Comparison of ENCODE assay signal across 8 cellular contexts in genomic region chr5:103562453-103563157, GRCh38. TPM values are rescaled to one million over a fixed set of nuclear protein-coding genes. Genes with fewer than 3 reads are reported as not detected.
DNase-seq lines count a peak whose midpoint lies in the region; ATAC-seq and TF ChIP-seq lines count a peak whose summit lies in the region.

Gene NUDT12, minus strand, starts transcription at chr5:103562789. Its CDS starts 2,541 bp downstream, at chr5:103560248.

- H3K27ac ChIP-seq in naive thymus-derived CD4-positive, alpha-beta T cell (ENCODE audit: low read depth, low read length) = peak within 1 kb of the TSS; percentile 65
- H3K27ac ChIP-seq in stomach = peak within 1 kb of the TSS; percentile 87 to 96 (median 91)

- TF ChIP-seq POLR2A in stomach (IDR thresholded peaks at IDR 0.05) = peak in 1 of 4 donors; percentile 35

- H3K36me3 ChIP-seq in naive thymus-derived CD4-positive, alpha-beta T cell (ENCODE audit: control insufficient read depth in 2 of 3, insufficient read depth in 3 of 3, low read length in 3 of 3) = no peaks in the 10 kb centered on the region
- peaks cover 0 to 13% (median 5%) of the 10 kb centered on the region in 4 donors for H3K36me3 ChIP-seq in stomach

- no peaks in the 10 kb centered on the region for H3K27me3 ChIP-seq in naive thymus-derived CD4-positive, alpha-beta T cell (ENCODE audit: control insufficient read depth in 2 of 2, insufficient read depth in 2 of 2, low read length in 2 of 2)
- no peaks in the 10 kb centered on the region for H3K27me3 ChIP-seq in stomach

- no peak for TF ChIP-seq CTCF in fibroblast of pulmonary artery (IDR thresholded peaks at IDR 0.05; ENCODE audit: low read length, missing control alignments)
- no peak for TF ChIP-seq CTCF in stomach (IDR thresholded peaks at IDR 0.05)

- H3K4me1 ChIP-seq in naive thymus-derived CD4-positive, alpha-beta T cell (ENCODE audit: control insufficient read depth in 2 of 2, insufficient read depth in 2 of 2, low read length in 2 of 2) = no peaks in the 10 kb centered on the region
- H3K4me1 ChIP-seq in stomach = peaks cover 0 to 14% (median 5%) of the 10 kb centered on the region in 4 donors

- DNase-seq in COR-L47 (lab: John Stamatoyannopoulos, UW) = peak; percentile 83
- peak; percentile 50 for DNase-seq in HS-27A (ENCODE audit: low read depth)
- DNase-seq in OCI-M1 (lab: John Stamatoyannopoulos, UW) = peak; percentile 81
- peak; percentile 24 for DNase-seq in activated T-helper 2 cell treated with anti-CD3 and anti-CD28 coated beads, Interferon-gamma antibody, Interleukin-2, Interleukin-4, amounts not matched to agents 10 μg/mL and 5 μg/mL and 100 μg/mL, durations not matched to agents 14 hours and 24 hours and 36 hours (ENCODE audit: low spot score)
- DNase-seq in fibroblast of pulmonary artery (ENCODE audit: low read depth) = peak; percentile 80
- DNase-seq in naive thymus-derived CD4-positive, alpha-beta T cell = peak; percentile 8 to 57 (median 34)
- DNase-seq in stomach = peak; percentile 60

- CTCF ChIA-PET in naive thymus-derived CD4-positive, alpha-beta T cell (lab: Charles Lee) = no interaction called here

- intact Hi-C loops in activated T-helper 2 cell treated with anti-CD3 and anti-CD28 coated beads, Interferon-gamma antibody, Interleukin-2, Interleukin-4, amounts not matched to agents 10 μg/mL and 5 μg/mL and 100 μg/mL, durations not matched to agents 14 hours and 24 hours and 36 hours (cut with micrococcal nuclease) = no loop called here
- intact Hi-C loops in naive thymus-derived CD4-positive, alpha-beta T cell (cut with micrococcal nuclease) = loop anchor here in 1 of 2 donors (1.0 kb wide), 2 partner anchors 304 to 442 kb away; partner anchors contain the start of genes GIN1, MACIR and PPIP5K2
- intact Hi-C loops in stomach (cut with DNase I; ENCODE audit: low total_unique reads) = no loop called here

- POLR2A ChIA-PET in naive thymus-derived CD4-positive, alpha-beta T cell (lab: Charles Lee) = interaction anchor here (0.6 to 2.2 kb wide), 3 partner anchors 275 to 443 kb away, joined by 4 to 5 read pairs (median 4); partner anchors contain the start of genes GIN1, MACIR and PPIP5K2

- no peaks in the 10 kb centered on the region for H3K36me3 Mint-ChIP-seq in activated T-helper 2 cell treated with anti-CD3 and anti-CD28 coated beads, Interferon-gamma antibody, Interleukin-2, Interleukin-4, amounts not matched to agents 10 μg/mL and 5 μg/mL and 100 μg/mL, durations not matched to agents 14 hours and 24 hours and 36 hours (ENCODE audit: low read depth)
- H3K36me3 Mint-ChIP-seq in naive thymus-derived CD4-positive, alpha-beta T cell = no peaks in the 10 kb centered on the region

- H3K4me3 Mint-ChIP-seq in activated T-helper 2 cell treated with anti-CD3 and anti-CD28 coated beads, Interferon-gamma antibody, Interleukin-2, Interleukin-4, amounts not matched to agents 10 μg/mL and 5 μg/mL and 100 μg/mL, durations not matched to agents 14 hours and 24 hours and 36 hours (ENCODE audit: low read depth) = peak within 1 kb of the TSS; percentile 84
- peak within 1 kb of the TSS; percentile 88 to 98 (median 92) for H3K4me3 Mint-ChIP-seq in naive thymus-derived CD4-positive, alpha-beta T cell

- H3K9me3 ChIP-seq in naive thymus-derived CD4-positive, alpha-beta T cell (ENCODE audit: control insufficient read depth in 2 of 3, low read length in 3 of 3) = no peaks in the 10 kb centered on the region
- no peaks in the 10 kb centered on the region for H3K9me3 ChIP-seq in stomach

- H3K27me3 Mint-ChIP-seq in activated T-helper 2 cell treated with anti-CD3 and anti-CD28 coated beads, Interferon-gamma antibody, Interleukin-2, Interleukin-4, amounts not matched to agents 10 μg/mL and 5 μg/mL and 100 μg/mL, durations not matched to agents 14 hours and 24 hours and 36 hours (ENCODE audit: low read depth) = peaks cover 2% of the 10 kb centered on the region
- peaks cover 0 to 5% (median 4%) of the 10 kb centered on the region in 5 donors for H3K27me3 Mint-ChIP-seq in naive thymus-derived CD4-positive, alpha-beta T cell

- H3K27ac Mint-ChIP-seq in activated T-helper 2 cell treated with anti-CD3 and anti-CD28 coated beads, Interferon-gamma antibody, Interleukin-2, Interleukin-4, amounts not matched to agents 10 μg/mL and 5 μg/mL and 100 μg/mL, durations not matched to agents 14 hours and 24 hours and 36 hours = peak within 1 kb of the TSS; percentile 45
- peak within 1 kb of the TSS in 8 of 9 donors; percentile 72 to 93 (median 86) for H3K27ac Mint-ChIP-seq in naive thymus-derived CD4-positive, alpha-beta T cell

- ATAC-seq in GM19468 (IDR thresholded peaks at IDR 0.05; ENCODE audit: extremely low read depth, unreplicated experiment) = peak; percentile 94
- ATAC-seq in naive thymus-derived CD4-positive, alpha-beta T cell = peak; percentile 78

- H3K4me3 ChIP-seq in fibroblast of pulmonary artery (replicated peaks; ENCODE audit: low read depth, low read length) (peak within 1 kb of the TSS; percentile 85), stomach (peak within 1 kb of the TSS; percentile 57 to 77 (median 63))
- H3K4me3 ChIP-seq in naive thymus-derived CD4-positive, alpha-beta T cell (ENCODE audit: low read length) = peak within 1 kb of the TSS; percentile 66

- WGBS in stomach, 5 donors = 2 to 11% (median 3%) methylated on average over 26 to 37 of the region's 37 CpGs

- H3K9me3 Mint-ChIP-seq in activated T-helper 2 cell treated with anti-CD3 and anti-CD28 coated beads, Interferon-gamma antibody, Interleukin-2, Interleukin-4, amounts not matched to agents 10 μg/mL and 5 μg/mL and 100 μg/mL, durations not matched to agents 14 hours and 24 hours and 36 hours = no peaks in the 10 kb centered on the region
- no peaks in the 10 kb centered on the region for H3K9me3 Mint-ChIP-seq in naive thymus-derived CD4-positive, alpha-beta T cell

- TF ChIP-seq EP300 in stomach (IDR thresholded peaks at IDR 0.05) = no peak

- peaks cover 12% of the 10 kb centered on the region for H3K4me1 Mint-ChIP-seq in activated T-helper 2 cell treated with anti-CD3 and anti-CD28 coated beads, Interferon-gamma antibody, Interleukin-2, Interleukin-4, amounts not matched to agents 10 μg/mL and 5 μg/mL and 100 μg/mL, durations not matched to agents 14 hours and 24 hours and 36 hours (ENCODE audit: low read depth)
- H3K4me1 Mint-ChIP-seq in naive thymus-derived CD4-positive, alpha-beta T cell = peaks cover 9 to 40% (median 20%) of the 10 kb centered on the region in 7 donors

RNA-seq across cellular contexts. Expression of gene NUDT12, which starts in this region (rescaled TPM):
- total RNA-seq in activated T-helper 2 cell treated with anti-CD3 and anti-CD28 coated beads, Interferon-gamma antibody, Interleukin-2, Interleukin-4, amounts not matched to agents 10 μg/mL and 5 μg/mL and 100 μg/mL, durations not matched to agents 14 hours and 24 hours and 36 hours = 1.6 and 3.1 TPM in 2 replicates
- 1 to 10 TPM in 4 of 5 experiments, under 1 TPM in 1; 0.75 to 4.7 (median 1.7) TPM for total RNA-seq in naive thymus-derived CD4-positive, alpha-beta T cell
- polyA plus RNA-seq in naive thymus-derived CD4-positive, alpha-beta T cell = 1 to 10 TPM in 1 of 2 donors, under 1 TPM in 1; 0.92 to 1.2 TPM
- 10 to 100 TPM in 1 of 5 donors, 1 to 10 TPM in 4; 3.2 to 37.1 (median 7.8) TPM for total RNA-seq in stomach
- polyA plus RNA-seq in stomach = 10 to 100 TPM in 1 of 3 donors, 1 to 10 TPM in 2; 6.7 to 11.6 (median 8.2) TPM

Comparison
In these comparisons a context has a peak if more than half of its experiments do, and no peak if none do; other contexts are left out.
1. Peak in every context shown above with its lines: DNase-seq, ATAC-seq, H3K4me3 ChIP-seq and H3K27ac ChIP-seq.
2. DNase-seq: peak in every context shown above with its lines; median percentile 83 in COR-L47; 81 in OCI-M1; 80 in fibroblast of pulmonary artery; 60 in stomach; 50 in HS-27A; 34 in naive thymus-derived CD4-positive, alpha-beta T cell; 24 in activated T-helper 2 cell treated with anti-CD3 and anti-CD28 coated beads, Interferon-gamma antibody, Interleukin-2, Interleukin-4, amounts not matched to agents 10 μg/mL and 5 μg/mL and 100 μg/mL, durations not matched to agents 14 hours and 24 hours and 36 hours.